In the genomic region with DNA sequence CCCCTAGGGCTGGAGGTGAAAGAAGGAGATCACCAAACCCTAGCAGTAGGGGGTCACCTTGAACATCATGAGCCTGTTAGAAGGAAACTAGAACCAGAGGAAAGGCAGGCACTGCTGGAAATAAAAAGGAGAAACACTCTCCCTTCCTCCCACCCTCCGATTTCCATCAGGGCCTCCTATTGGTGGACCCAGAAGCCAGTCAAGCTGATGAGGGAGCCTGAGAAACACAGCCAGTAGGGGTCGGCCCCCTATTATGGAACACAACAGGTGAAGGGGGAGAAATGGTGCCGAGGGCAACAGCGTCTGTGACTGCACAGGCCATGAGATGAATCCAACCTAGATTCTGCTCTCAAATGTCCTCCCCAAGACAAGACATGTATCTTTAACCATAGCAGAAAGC, we compare ENCODE assay signal across 14 cellular contexts.
DNase-seq lines count a peak whose midpoint lies in the region; ATAC-seq and TF ChIP-seq lines count a peak whose summit lies in the region.
"Had no signal": no experiment of that assay in that cellular context is flagged by ENCODE, and none has a peak within 500 bp of the region (broad histone marks: within the 10 kb centered on the region; RNA-seq: fewer than 3 reads in every experiment).

No MANE protein-coding gene starts in this region.

- CTCF ChIA-PET in HEK293T (lab: Yijun Ruan, JAX) = no interaction called here

- POLR2A ChIA-PET in HEK293T (lab: Yijun Ruan, JAX) = no interaction called here

- DNase-seq in NCI-H510A treated with DMSO at 0.1 percent for 48 hours (lab: John Stamatoyannopoulos, UW) = peak; percentile 50
- no peak for DNase-seq in NCI-H510A (lab: John Stamatoyannopoulos, UW)
- no peak for DNase-seq in HEK293T (ENCODE audit: extremely low spot score)
- DNase-seq in SK-N-DZ (ENCODE audit: low spot score) = peak; percentile 60
- peak; percentile 22 for DNase-seq in left kidney (ENCODE audit: low read depth, low spot score)
- no peak for DNase-seq in COR-L47 (lab: John Stamatoyannopoulos, UW)
- no peak for DNase-seq in mesenteric fat pad (ENCODE audit: low spot score)
- DNase-seq: C1 segment of cervical spinal cord; GM23248; NCI-H1048; NCI-H1694 treated with DMSO at 0.1 percent for 48 hours; NCI-H446; NK-92 treated with Interleukin-12 subunit alpha and Interleukin-12 subunit beta, amount 100 ng/mL, for 24 hours had no signal

- ATAC-seq in HG02938 (IDR thresholded peaks at IDR 0.05; ENCODE audit: unreplicated experiment) = no peak

TF ChIP-seq in HEK293T, 16 proteins besides CTCF, POLR2A, EP300 and RAD21:
- TF ChIP-seq, protein P1, sequence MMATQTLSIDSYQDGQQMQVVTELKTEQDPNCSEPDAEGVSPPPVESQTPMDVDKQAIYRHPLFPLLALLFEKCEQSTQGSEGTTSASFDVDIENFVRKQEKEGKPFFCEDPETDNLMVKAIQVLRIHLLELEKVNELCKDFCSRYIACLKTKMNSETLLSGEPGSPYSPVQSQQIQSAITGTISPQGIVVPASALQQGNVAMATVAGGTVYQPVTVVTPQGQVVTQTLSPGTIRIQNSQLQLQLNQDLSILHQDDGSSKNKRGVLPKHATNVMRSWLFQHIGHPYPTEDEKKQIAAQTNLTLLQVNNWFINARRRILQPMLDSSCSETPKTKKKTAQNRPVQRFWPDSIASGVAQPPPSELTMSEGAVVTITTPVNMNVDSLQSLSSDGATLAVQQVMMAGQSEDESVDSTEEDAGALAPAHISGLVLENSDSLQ (IDR thresholded peaks at IDR 0.05) = peak; percentile 84
- TF ChIP-seq SUZ12 (IDR thresholded peaks at IDR 0.05) = no peak

Comparison
In these comparisons a context has a peak if more than half of its experiments do, and no peak if none do; other contexts are left out.
1. DNase-seq: peak in NCI-H510A treated with DMSO at 0.1 percent for 48 hours (single experiment), SK-N-DZ (single experiment) and left kidney (single experiment); none in NCI-H510A (single experiment), HEK293T (single experiment), COR-L47 (single experiment) and mesenteric fat pad (single experiment).